22 cellular contexts compared by ENCODE assay signal in the genomic region with DNA sequence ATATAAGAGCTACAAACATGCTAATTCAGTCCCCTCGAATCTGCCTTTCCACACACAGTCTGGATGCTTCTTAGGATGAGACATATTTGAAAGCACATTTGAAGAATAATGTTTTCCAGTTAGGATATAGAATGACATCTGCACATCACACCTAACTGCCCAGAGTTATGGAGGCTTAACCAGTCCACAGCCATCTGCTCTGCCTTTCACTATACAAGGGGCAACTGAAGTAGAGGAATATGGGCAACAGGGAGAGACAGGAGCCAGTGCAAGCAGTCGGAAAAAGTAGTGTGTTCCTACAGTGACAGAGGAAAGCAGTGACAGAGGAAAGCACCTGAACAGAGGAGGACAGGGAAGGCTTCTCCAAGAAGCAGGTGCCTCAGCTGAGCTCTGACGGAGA.
"Had no signal": no experiment of that assay in that cellular context is flagged by ENCODE, and none has a peak within 500 bp of the region (broad histone marks: within the 10 kb centered on the region; RNA-seq: fewer than 3 reads in every experiment).

No MANE protein-coding gene starts in this region.

- DNase-seq: islet precursor cell; left ventricle myocardium inferior; mesendoderm; naive B cell; natural killer cell; ovary; right lobe of liver; stimulated activated CD4-positive, alpha-beta T cell treated with anti-CD3 and anti-CD28 coated beads, Interleukin-1b, Interleukin-23, amount 100 ng/mL, for 48 hours; stimulated activated CD4-positive, alpha-beta T cell treated with anti-CD3 and anti-CD28 coated beads, Interleukin-4, amount 100 ng/mL, for 1 hour; stimulated activated naive CD4-positive, alpha-beta T cell; tibial artery; uterus had no signal

- H3K36me3 Mint-ChIP-seq: mesothelial cell of epicardium, naive B cell, natural killer cell, type B pancreatic cell had no signal

- H3K27ac ChIP-seq: hepatocyte, left ventricle myocardium inferior, ovary, right atrium auricular region, right lobe of liver, suprapubic skin, thoracic aorta, tibial artery, uterus had no signal

- H3K9me3 Mint-ChIP-seq: mesothelial cell of epicardium; stimulated activated naive CD8-positive, alpha-beta T cell treated with anti-CD3 and anti-CD28 coated beads, Interleukin-15, Interleukin-2, amounts not matched to agents 100 ng/mL and 50 ng/mL, for 24 hours; type B pancreatic cell had no signal

- H3K4me1 Mint-ChIP-seq: mesothelial cell of epicardium, naive B cell, natural killer cell had no signal

- H3K27ac Mint-ChIP-seq: mesothelial cell of epicardium; natural killer cell; progenitor cell of endocrine pancreas; stimulated activated naive CD8-positive, alpha-beta T cell treated with anti-CD3 and anti-CD28 coated beads, Interleukin-15, Interleukin-2, amounts not matched to agents 100 ng/mL and 50 ng/mL, for 24 hours; type B pancreatic cell had no signal

- H3K4me1 ChIP-seq: left ventricle myocardium inferior, right atrium auricular region, right lobe of liver, suprapubic skin, tibial artery, uterus had no signal

- H3K36me3 ChIP-seq: left ventricle myocardium inferior, ovary, right atrium auricular region, right lobe of liver, suprapubic skin, thoracic aorta, tibial artery, uterus had no signal

- ATAC-seq: natural killer cell, right lobe of liver had no signal

- H3K4me3 ChIP-seq: hepatocyte, left ventricle myocardium inferior, lung, ovary, right atrium auricular region, right lobe of liver, smooth muscle cell, suprapubic skin, thoracic aorta, tibial artery, uterus had no signal

- H3K27me3 ChIP-seq: ovary, right atrium auricular region, right lobe of liver, suprapubic skin, tibial artery, uterus had no signal

- H2AFZ ChIP-seq: hepatocyte had no signal

- H3K4me3 Mint-ChIP-seq: mesothelial cell of epicardium; natural killer cell; stimulated activated naive CD8-positive, alpha-beta T cell treated with anti-CD3 and anti-CD28 coated beads, Interleukin-15, Interleukin-2, amounts not matched to agents 100 ng/mL and 50 ng/mL, for 24 hours; type B pancreatic cell had no signal

- H3K79me2 ChIP-seq: hepatocyte had no signal

- H3K4me2 ChIP-seq: hepatocyte, smooth muscle cell had no signal
